25 cellular contexts compared by ENCODE assay signal in genomic region chr17:12680993-12681392, GRCh38. TPM values are rescaled to one million over a fixed set of nuclear protein-coding genes. Genes with fewer than 3 reads are reported as not detected.
"Had no signal": no experiment of that assay in that cellular context is flagged by ENCODE, and none has a peak within 500 bp of the region (broad histone marks: within the 10 kb centered on the region; RNA-seq: fewer than 3 reads in every experiment).

No MANE protein-coding gene starts in this region.

- H3K4me1 ChIP-seq: adrenal gland, foreskin keratinocyte, spleen had no signal

- H3K27ac Mint-ChIP-seq: activated CD8-positive, alpha-beta T cell treated with anti-CD3 and anti-CD28 coated beads, Interleukin-2, amount 10 ng/mL, durations not matched to agents 7 days and 5 days; activated naive CD8-positive, alpha-beta T cell; activated T-helper 17 cell treated with anti-CD3 and anti-CD28 coated beads, Interleukin-2, amount 50 U/mL, for 72 hours; endodermal cell; type B pancreatic cell had no signal

- DNase-seq: activated CD4-positive, alpha-beta T cell treated with anti-CD3 and anti-CD28 coated beads for 1 hour; activated CD4-positive, alpha-beta T cell treated with anti-CD3 and anti-CD28 coated beads, Interleukin-2, amount 50 U/mL, for 1 hour; activated CD8-positive, alpha-beta T cell treated with anti-CD3 and anti-CD28 coated beads, Interleukin-2, amount 10 ng/mL, durations not matched to agents 7 days and 5 days; activated T-cell treated with anti-CD3 and anti-CD28 coated beads, Interleukin-2, amount 50 U/mL, for 1 hour; adrenal gland; cortex of kidney; endodermal cell; foreskin keratinocyte; hippocampal formation; kidney glomerular epithelial cell; midbrain; occipital lobe; posterior cingulate gyrus; spleen; stimulated activated CD4-positive, alpha-beta T cell treated with anti-CD3 and anti-CD28 coated beads, Interleukin-4, amount 100 ng/mL, for 24 hours; stimulated activated naive CD4-positive, alpha-beta T cell treated with Interleukin-2 at 50 U/mL for 16 hours; substantia nigra; T-helper 9 cell had no signal

- H3K4me3 ChIP-seq: adrenal gland had no signal

- H3K9me3 ChIP-seq: adrenal gland, spleen had no signal

- H3K27me3 ChIP-seq: adrenal gland, spleen had no signal

- H3K36me3 ChIP-seq: adrenal gland, spleen had no signal

- H3K4me1 Mint-ChIP-seq: activated T-helper 17 cell treated with anti-CD3 and anti-CD28 coated beads, Interleukin-2, amount 50 U/mL, for 72 hours; endodermal cell had no signal

- H3K27ac ChIP-seq: adrenal gland, foreskin keratinocyte, spleen had no signal

- H3K36me3 Mint-ChIP-seq: activated naive CD8-positive, alpha-beta T cell; type B pancreatic cell had no signal

- ATAC-seq: activated CD8-positive, alpha-beta T cell treated with anti-CD3 and anti-CD28 coated beads, Interleukin-2, amount 10 ng/mL, durations not matched to agents 7 days and 5 days; activated T-helper 17 cell treated with anti-CD3 and anti-CD28 coated beads, Interleukin-2, amount 50 U/mL, for 72 hours had no signal

- H3K4me3 Mint-ChIP-seq: activated CD8-positive, alpha-beta T cell treated with anti-CD3 and anti-CD28 coated beads, Interleukin-2, amount 10 ng/mL, durations not matched to agents 7 days and 5 days; activated naive CD8-positive, alpha-beta T cell; activated T-helper 17 cell treated with anti-CD3 and anti-CD28 coated beads, Interleukin-2, amount 50 U/mL, for 72 hours; endodermal cell; neural crest cell; type B pancreatic cell had no signal

- H3K9me3 Mint-ChIP-seq: endodermal cell, neural crest cell, type B pancreatic cell had no signal

RNA-seq across cellular contexts. Expression of gene MYOCD, which starts 15.3 kb away (rescaled TPM):
- total RNA-seq: activated CD8-positive, alpha-beta T cell treated with anti-CD3 and anti-CD28 coated beads, Interleukin-2, amount 10 ng/mL, durations not matched to agents 7 days and 5 days; activated T-helper 17 cell treated with anti-CD3 and anti-CD28 coated beads, Interleukin-2, amount 50 U/mL, for 72 hours; foreskin keratinocyte; renal cortical epithelial cell; SK-MEL-5; T-helper 1 cell treated with Interleukin-12 subunit alpha and Interleukin-12 subunit beta and Interleukin-4 antibody, amounts not matched to agents 30 ng/mL and 1 ng/mL, for 36 hours had no signal
